Comparison of ENCODE assay signal across 15 cellular contexts in genomic region chr16:15770512-15770911, GRCh38.
DNase-seq lines count a peak whose midpoint lies in the region; ATAC-seq and TF ChIP-seq lines count a peak whose summit lies in the region.
"Had no signal": no experiment of that assay in that cellular context is flagged by ENCODE, and none has a peak within 500 bp of the region (broad histone marks: within the 10 kb centered on the region; RNA-seq: fewer than 3 reads in every experiment).

No MANE protein-coding gene starts in this region.

- peaks cover 6% of the 10 kb centered on the region for H3K9me3 ChIP-seq in left ventricle myocardium inferior (replicated peaks)
- no peaks in the 10 kb centered on the region for H3K9me3 ChIP-seq in muscle layer of colon (ENCODE audit: low read length)
- H3K9me3 ChIP-seq in vagina, result no peaks in the 10 kb centered on the region
- H3K9me3 ChIP-seq: thyroid gland had no signal

- H3K4me1 ChIP-seq in left ventricle myocardium inferior (peaks cover 14% of the 10 kb centered on the region), muscle layer of colon (ENCODE audit: insufficient read depth, low read length) (peaks cover 41% of the 10 kb centered on the region), vagina (no peaks in the 10 kb centered on the region)
- H3K4me1 ChIP-seq: thyroid gland had no signal

- TF ChIP-seq POLR2A in vagina (IDR thresholded peaks at IDR 0.05), result no peak

- DNase-seq in left ventricle myocardium inferior (no peak), Right ventricle myocardium superior (no peak), choroid plexus epithelial cell (ENCODE audit: low read depth) (peak; percentile 63), vagina (ENCODE audit: extremely low spot score in 2 of 2) (no peak)
- DNase-seq: activated CD4-positive, CD25-positive, alpha-beta regulatory T cell; activated naive CD4-positive, alpha-beta T cell treated with Interleukin-2 at 50 U/mL for 16 hours; effector memory CD8-positive, alpha-beta T cell; NCI-H2107; stimulated activated CD4-positive, alpha-beta T cell treated with anti-CD3 and anti-CD28 coated beads, Interleukin-1b, Interleukin-23, amount 100 ng/mL, for 48 hours; thyroid gland had no signal

- H3K36me3 ChIP-seq in left ventricle myocardium inferior, result no peaks in the 10 kb centered on the region
- peaks cover 81% of the 10 kb centered on the region for H3K36me3 ChIP-seq in muscle layer of colon (ENCODE audit: insufficient read depth, low read length)
- H3K36me3 ChIP-seq in vagina, result no peaks in the 10 kb centered on the region
- H3K36me3 ChIP-seq: cardiac muscle cell, thyroid gland had no signal

- ATAC-seq in Right ventricle myocardium superior (ENCODE audit: poor library complexity) (no peak), GM18868 (IDR thresholded peaks at IDR 0.05; ENCODE audit: unreplicated experiment) (no peak), HG02642 (IDR thresholded peaks at IDR 0.05; ENCODE audit: poor library complexity, unreplicated experiment) (no peak), HG03139 (IDR thresholded peaks at IDR 0.05; ENCODE audit: unreplicated experiment) (no peak)
- ATAC-seq: effector memory CD8-positive, alpha-beta T cell had no signal

- intact Hi-C loops in left ventricle myocardium inferior (cut with micrococcal nuclease), result no loop called here
- intact Hi-C loops in Right ventricle myocardium superior (cut with DNase I), result no loop called here
- intact Hi-C loops in vagina (cut with DNase I), result no loop called here

- peak overlapping the region; percentile 46 for H3K27ac ChIP-seq in left ventricle myocardium inferior (replicated peaks)
- peak overlapping the region; percentile 29 for H3K27ac ChIP-seq in muscle layer of colon (ENCODE audit: low read depth, low read length)
- H3K27ac ChIP-seq in vagina, result peak overlapping the region; percentile 54
- H3K27ac ChIP-seq: cardiac muscle cell, thyroid gland had no signal

- H3K9ac ChIP-seq in muscle layer of colon (ENCODE audit: low read length), result no peak overlapping the region

- H3K27me3 ChIP-seq in left ventricle myocardium inferior (ENCODE audit: low read depth) (peaks cover 12% of the 10 kb centered on the region), muscle layer of colon (ENCODE audit: control insufficient read depth in 1 of 2, insufficient read depth in 2 of 2, low read length in 2 of 2) (no peaks in the 10 kb centered on the region), vagina (no peaks in the 10 kb centered on the region)
- H3K27me3 ChIP-seq: thyroid gland had no signal

- no peak overlapping the region for H3K4me3 ChIP-seq in left ventricle myocardium inferior
- no peak overlapping the region for H3K4me3 ChIP-seq in choroid plexus epithelial cell (ENCODE audit: low read depth, low read length)
- H3K4me3 ChIP-seq in muscle layer of colon (ENCODE audit: low read depth in 1 of 2, low read length in 2 of 2), result no peak overlapping the region
- no peak overlapping the region for H3K4me3 ChIP-seq in vagina
- H3K4me3 ChIP-seq: cardiac muscle cell, thyroid gland had no signal

- TF ChIP-seq CTCF in left ventricle myocardium inferior (IDR thresholded peaks at IDR 0.05; ENCODE audit: borderline replicate concordance) (no peak), choroid plexus epithelial cell (conservative IDR thresholded peaks at IDR 0.05; ENCODE audit: low read depth, low read length) (no peak), vagina (IDR thresholded peaks at IDR 0.05) (no peak)
